Comparison of ENCODE assay signal across 1 cellular context in genomic region chr20:33669873-33670640, GRCh38.
TF ChIP-seq lines count a peak whose summit lies in the region.

No MANE protein-coding gene starts in this region.

TF ChIP-seq in HepG2, 621 proteins besides CTCF, POLR2A, EP300 and RAD21:
- TF ChIP-seq AKAP8 (CRISPR knock-in tag; IDR thresholded peaks at IDR 0.05): no peak
- no peak for TF ChIP-seq REXO4 (CRISPR knock-in tag; IDR thresholded peaks at IDR 0.05; ENCODE audit: borderline replicate concordance)
- TF ChIP-seq SCMH1 (CRISPR knock-in tag; IDR thresholded peaks at IDR 0.05; ENCODE audit: borderline replicate concordance): no peak
- no peak for TF ChIP-seq ZNF788 (CRISPR knock-in tag; IDR thresholded peaks at IDR 0.05; ENCODE audit: borderline replicate concordance)
- TF ChIP-seq ZNF768 (CRISPR knock-in tag; IDR thresholded peaks at IDR 0.05): no peak
- no peak for TF ChIP-seq SALL1 (CRISPR knock-in tag; IDR thresholded peaks at IDR 0.05)
- 0 out of 2 replicates have a peak, but pooled peaks have one; percentile 21 for TF ChIP-seq FOXO1 (CRISPR knock-in tag; IDR thresholded peaks at IDR 0.05)
- TF ChIP-seq ZIK1 (CRISPR knock-in tag; IDR thresholded peaks at IDR 0.05; ENCODE audit: borderline replicate concordance, low read depth): no peak
- TF ChIP-seq SSRP1 (CRISPR knock-in tag; IDR thresholded peaks at IDR 0.05): no peak
- TF ChIP-seq EZH2 (conservative IDR thresholded peaks at IDR 0.05; ENCODE audit: low read depth, low read length): no peak
- TF ChIP-seq SKIL (CRISPR knock-in tag; IDR thresholded peaks at IDR 0.05; ENCODE audit: borderline replicate concordance): 0 out of 2 replicates have a peak, but pooled peaks have one; percentile 14
- TF ChIP-seq ETS1 (CRISPR knock-in tag; IDR thresholded peaks at IDR 0.05): no peak
- TF ChIP-seq ZNF333 (CRISPR knock-in tag; IDR thresholded peaks at IDR 0.05; ENCODE audit: borderline replicate concordance): no peak
- no peak for TF ChIP-seq KDM5B (CRISPR knock-in tag; IDR thresholded peaks at IDR 0.05; ENCODE audit: borderline replicate concordance)
- no peak for TF ChIP-seq ATF3 (CRISPR knock-in tag; IDR thresholded peaks at IDR 0.05)
- no peak for TF ChIP-seq IRF9 (CRISPR knock-in tag; IDR thresholded peaks at IDR 0.05; ENCODE audit: borderline replicate concordance)
- no peak for TF ChIP-seq NFYC (CRISPR knock-in tag; IDR thresholded peaks at IDR 0.05)
- TF ChIP-seq ZNF414 (CRISPR knock-in tag; IDR thresholded peaks at IDR 0.05): no peak
- 0 out of 2 replicates have a peak, but pooled peaks have one; percentile 36 for TF ChIP-seq ZNF446 (CRISPR knock-in tag; IDR thresholded peaks at IDR 0.05)
- TF ChIP-seq ATF1 (CRISPR knock-in tag; IDR thresholded peaks at IDR 0.05): no peak
- no peak for TF ChIP-seq HCFC1 (IDR thresholded peaks at IDR 0.05; ENCODE audit: low read depth, low read length)
- no peak for TF ChIP-seq HIC2 (CRISPR knock-in tag; IDR thresholded peaks at IDR 0.05; ENCODE audit: low read depth)
